In the genomic region with DNA sequence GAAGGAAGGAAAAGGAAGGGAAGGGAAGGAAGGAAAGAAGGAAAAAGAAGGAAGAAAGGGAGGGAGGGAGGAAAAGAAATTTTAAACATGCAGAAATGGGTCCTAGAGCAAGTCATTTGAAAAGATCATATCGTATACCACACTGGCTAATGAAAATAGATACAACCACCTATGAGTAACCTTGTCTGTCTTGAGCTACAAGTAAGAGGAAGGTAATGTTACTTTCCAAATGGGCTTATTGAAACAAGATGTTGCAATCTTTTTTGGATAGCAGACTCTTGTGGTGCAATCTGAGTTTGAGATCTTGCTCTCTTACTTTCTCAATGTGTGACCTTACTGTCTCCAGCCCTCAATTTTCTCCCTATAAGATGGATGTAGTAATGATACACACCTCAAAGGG, we compare ENCODE assay signal across 1 cellular context.
A peak's percentile ranks its signal among the peaks of the same experiment; 100 is the strongest.
TF ChIP-seq lines count a peak whose summit lies in the region.

No MANE protein-coding gene starts in this region.

TF ChIP-seq in HepG2, 621 proteins besides CTCF, POLR2A, EP300 and RAD21 (continued from another document):
- TF ChIP-seq, protein P1, sequence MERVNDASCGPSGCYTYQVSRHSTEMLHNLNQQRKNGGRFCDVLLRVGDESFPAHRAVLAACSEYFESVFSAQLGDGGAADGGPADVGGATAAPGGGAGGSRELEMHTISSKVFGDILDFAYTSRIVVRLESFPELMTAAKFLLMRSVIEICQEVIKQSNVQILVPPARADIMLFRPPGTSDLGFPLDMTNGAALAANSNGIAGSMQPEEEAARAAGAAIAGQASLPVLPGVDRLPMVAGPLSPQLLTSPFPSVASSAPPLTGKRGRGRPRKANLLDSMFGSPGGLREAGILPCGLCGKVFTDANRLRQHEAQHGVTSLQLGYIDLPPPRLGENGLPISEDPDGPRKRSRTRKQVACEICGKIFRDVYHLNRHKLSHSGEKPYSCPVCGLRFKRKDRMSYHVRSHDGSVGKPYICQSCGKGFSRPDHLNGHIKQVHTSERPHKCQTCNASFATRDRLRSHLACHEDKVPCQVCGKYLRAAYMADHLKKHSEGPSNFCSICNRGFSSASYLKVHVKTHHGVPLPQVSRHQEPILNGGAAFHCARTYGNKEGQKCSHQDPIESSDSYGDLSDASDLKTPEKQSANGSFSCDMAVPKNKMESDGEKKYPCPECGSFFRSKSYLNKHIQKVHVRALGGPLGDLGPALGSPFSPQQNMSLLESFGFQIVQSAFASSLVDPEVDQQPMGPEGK (CRISPR knock-in tag; IDR thresholded peaks at IDR 0.05) = no peak
- TF ChIP-seq KDM5B (CRISPR knock-in tag; IDR thresholded peaks at IDR 0.05; ENCODE audit: borderline replicate concordance) (no peak), ZNF546 (CRISPR knock-in tag; conservative IDR thresholded peaks at IDR 0.05) (no peak), ZNF317 (CRISPR knock-in tag; IDR thresholded peaks at IDR 0.05) (no peak), ZNF605 (CRISPR knock-in tag; IDR thresholded peaks at IDR 0.05) (no peak), CBFB (CRISPR knock-in tag; IDR thresholded peaks at IDR 0.05) (no peak), ZNF230 (CRISPR knock-in tag; IDR thresholded peaks at IDR 0.05) (no peak), SRSF9 (IDR thresholded peaks at IDR 0.05; ENCODE audit: borderline replicate concordance, insufficient read depth, low read depth, low read length, poor library complexity, severe bottlenecking) (peak; percentile 46), ZNF343 (CRISPR knock-in tag; IDR thresholded peaks at IDR 0.05) (no peak), CENPT (CRISPR knock-in tag; IDR thresholded peaks at IDR 0.05; ENCODE audit: low read depth) (no peak), ZNF841 (CRISPR knock-in tag; IDR thresholded peaks at IDR 0.05; ENCODE audit: borderline replicate concordance) (no peak), HDAC6 (IDR thresholded peaks at IDR 0.05; ENCODE audit: low read depth, low read length) (no peak), DR1 (CRISPR knock-in tag; IDR thresholded peaks at IDR 0.05) (no peak), ZNF367 (CRISPR knock-in tag; IDR thresholded peaks at IDR 0.05; ENCODE audit: borderline replicate concordance) (no peak), ZNF569 (CRISPR knock-in tag; IDR thresholded peaks at IDR 0.05; ENCODE audit: borderline replicate concordance) (no peak), GATAD1 (CRISPR knock-in tag; IDR thresholded peaks at IDR 0.05) (no peak), PTBP1 (IDR thresholded peaks at IDR 0.05; ENCODE audit: low read depth, low read length, poor library complexity, severe bottlenecking) (no peak), HNRNPK (IDR thresholded peaks at IDR 0.05; ENCODE audit: low read depth, low read length, poor library complexity, severe bottlenecking) (peak; percentile 71), DNMT3B (CRISPR knock-in tag; conservative IDR thresholded peaks at IDR 0.05) (no peak), CEBPB (IDR thresholded peaks at IDR 0.05; ENCODE audit: borderline replicate concordance, low read depth, low read length) (peak; percentile 84), TCF7L2 (IDR thresholded peaks at IDR 0.05; ENCODE audit: low read depth, low read length) (no peak), ZNF883 (CRISPR knock-in tag; IDR thresholded peaks at IDR 0.05; ENCODE audit: not compliant biosample characterization) (no peak), ZNF282 (IDR thresholded peaks at IDR 0.05; ENCODE audit: partially characterized antibody) (peak; percentile 32), RFX1 (IDR thresholded peaks at IDR 0.05) (no peak), SMYD3 (CRISPR knock-in tag; IDR thresholded peaks at IDR 0.05) (no peak)
- TF ChIP-seq, protein P2, sequence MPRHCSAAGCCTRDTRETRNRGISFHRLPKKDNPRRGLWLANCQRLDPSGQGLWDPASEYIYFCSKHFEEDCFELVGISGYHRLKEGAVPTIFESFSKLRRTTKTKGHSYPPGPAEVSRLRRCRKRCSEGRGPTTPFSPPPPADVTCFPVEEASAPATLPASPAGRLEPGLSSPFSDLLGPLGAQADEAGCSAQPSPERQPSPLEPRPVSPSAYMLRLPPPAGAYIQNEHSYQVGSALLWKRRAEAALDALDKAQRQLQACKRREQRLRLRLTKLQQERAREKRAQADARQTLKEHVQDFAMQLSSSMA (CRISPR knock-in tag; IDR thresholded peaks at IDR 0.05) = no peak
- TF ChIP-seq, protein P3, sequence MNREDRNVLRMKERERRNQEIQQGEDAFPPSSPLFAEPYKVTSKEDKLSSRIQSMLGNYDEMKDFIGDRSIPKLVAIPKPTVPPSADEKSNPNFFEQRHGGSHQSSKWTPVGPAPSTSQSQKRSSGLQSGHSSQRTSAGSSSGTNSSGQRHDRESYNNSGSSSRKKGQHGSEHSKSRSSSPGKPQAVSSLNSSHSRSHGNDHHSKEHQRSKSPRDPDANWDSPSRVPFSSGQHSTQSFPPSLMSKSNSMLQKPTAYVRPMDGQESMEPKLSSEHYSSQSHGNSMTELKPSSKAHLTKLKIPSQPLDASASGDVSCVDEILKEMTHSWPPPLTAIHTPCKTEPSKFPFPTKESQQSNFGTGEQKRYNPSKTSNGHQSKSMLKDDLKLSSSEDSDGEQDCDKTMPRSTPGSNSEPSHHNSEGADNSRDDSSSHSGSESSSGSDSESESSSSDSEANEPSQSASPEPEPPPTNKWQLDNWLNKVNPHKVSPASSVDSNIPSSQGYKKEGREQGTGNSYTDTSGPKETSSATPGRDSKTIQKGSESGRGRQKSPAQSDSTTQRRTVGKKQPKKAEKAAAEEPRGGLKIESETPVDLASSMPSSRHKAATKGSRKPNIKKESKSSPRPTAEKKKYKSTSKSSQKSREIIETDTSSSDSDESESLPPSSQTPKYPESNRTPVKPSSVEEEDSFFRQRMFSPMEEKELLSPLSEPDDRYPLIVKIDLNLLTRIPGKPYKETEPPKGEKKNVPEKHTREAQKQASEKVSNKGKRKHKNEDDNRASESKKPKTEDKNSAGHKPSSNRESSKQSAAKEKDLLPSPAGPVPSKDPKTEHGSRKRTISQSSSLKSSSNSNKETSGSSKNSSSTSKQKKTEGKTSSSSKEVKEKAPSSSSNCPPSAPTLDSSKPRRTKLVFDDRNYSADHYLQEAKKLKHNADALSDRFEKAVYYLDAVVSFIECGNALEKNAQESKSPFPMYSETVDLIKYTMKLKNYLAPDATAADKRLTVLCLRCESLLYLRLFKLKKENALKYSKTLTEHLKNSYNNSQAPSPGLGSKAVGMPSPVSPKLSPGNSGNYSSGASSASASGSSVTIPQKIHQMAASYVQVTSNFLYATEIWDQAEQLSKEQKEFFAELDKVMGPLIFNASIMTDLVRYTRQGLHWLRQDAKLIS (CRISPR knock-in tag; IDR thresholded peaks at IDR 0.05) = no peak
- TF ChIP-seq, protein P4, sequence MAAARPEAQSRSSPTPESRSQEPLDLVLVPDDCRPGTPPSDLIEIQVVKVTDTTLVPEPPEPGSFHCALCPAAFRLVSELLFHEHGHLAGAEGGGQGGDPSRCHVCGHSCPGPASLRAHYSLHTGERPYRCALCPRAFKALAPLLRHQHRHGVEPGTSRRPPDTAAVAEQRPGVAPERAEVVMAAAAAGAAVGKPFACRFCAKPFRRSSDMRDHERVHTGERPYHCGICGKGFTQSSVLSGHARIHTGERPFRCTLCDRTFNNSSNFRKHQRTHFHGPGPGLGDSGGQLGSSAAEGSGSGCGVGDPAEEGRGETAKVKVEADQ (CRISPR knock-in tag; IDR thresholded peaks at IDR 0.05; ENCODE audit: borderline replicate concordance) = no peak
- TF ChIP-seq, protein P5, sequence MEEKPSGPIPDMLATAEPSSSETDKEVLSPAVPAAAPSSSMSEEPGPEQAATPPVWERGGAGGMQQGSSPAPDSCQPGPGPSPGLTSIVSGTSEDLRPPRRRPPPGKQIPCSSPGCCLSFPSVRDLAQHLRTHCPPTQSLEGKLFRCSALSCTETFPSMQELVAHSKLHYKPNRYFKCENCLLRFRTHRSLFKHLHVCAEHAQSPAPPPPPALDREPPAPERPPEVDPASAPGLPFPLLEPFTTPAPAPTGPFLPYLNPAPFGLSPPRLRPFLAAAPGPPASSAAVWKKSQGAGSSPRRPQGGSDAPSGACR (CRISPR knock-in tag; IDR thresholded peaks at IDR 0.05) = no peak
- TF ChIP-seq, protein P6, sequence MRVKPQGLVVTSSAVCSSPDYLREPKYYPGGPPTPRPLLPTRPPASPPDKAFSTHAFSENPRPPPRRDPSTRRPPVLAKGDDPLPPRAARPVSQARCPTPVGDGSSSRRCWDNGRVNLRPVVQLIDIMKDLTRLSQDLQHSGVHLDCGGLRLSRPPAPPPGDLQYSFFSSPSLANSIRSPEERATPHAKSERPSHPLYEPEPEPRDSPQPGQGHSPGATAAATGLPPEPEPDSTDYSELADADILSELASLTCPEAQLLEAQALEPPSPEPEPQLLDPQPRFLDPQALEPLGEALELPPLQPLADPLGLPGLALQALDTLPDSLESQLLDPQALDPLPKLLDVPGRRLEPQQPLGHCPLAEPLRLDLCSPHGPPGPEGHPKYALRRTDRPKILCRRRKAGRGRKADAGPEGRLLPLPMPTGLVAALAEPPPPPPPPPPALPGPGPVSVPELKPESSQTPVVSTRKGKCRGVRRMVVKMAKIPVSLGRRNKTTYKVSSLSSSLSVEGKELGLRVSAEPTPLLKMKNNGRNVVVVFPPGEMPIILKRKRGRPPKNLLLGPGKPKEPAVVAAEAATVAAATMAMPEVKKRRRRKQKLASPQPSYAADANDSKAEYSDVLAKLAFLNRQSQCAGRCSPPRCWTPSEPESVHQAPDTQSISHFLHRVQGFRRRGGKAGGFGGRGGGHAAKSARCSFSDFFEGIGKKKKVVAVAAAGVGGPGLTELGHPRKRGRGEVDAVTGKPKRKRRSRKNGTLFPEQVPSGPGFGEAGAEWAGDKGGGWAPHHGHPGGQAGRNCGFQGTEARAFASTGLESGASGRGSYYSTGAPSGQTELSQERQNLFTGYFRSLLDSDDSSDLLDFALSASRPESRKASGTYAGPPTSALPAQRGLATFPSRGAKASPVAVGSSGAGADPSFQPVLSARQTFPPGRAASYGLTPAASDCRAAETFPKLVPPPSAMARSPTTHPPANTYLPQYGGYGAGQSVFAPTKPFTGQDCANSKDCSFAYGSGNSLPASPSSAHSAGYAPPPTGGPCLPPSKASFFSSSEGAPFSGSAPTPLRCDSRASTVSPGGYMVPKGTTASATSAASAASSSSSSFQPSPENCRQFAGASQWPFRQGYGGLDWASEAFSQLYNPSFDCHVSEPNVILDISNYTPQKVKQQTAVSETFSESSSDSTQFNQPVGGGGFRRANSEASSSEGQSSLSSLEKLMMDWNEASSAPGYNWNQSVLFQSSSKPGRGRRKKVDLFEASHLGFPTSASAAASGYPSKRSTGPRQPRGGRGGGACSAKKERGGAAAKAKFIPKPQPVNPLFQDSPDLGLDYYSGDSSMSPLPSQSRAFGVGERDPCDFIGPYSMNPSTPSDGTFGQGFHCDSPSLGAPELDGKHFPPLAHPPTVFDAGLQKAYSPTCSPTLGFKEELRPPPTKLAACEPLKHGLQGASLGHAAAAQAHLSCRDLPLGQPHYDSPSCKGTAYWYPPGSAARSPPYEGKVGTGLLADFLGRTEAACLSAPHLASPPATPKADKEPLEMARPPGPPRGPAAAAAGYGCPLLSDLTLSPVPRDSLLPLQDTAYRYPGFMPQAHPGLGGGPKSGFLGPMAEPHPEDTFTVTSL (CRISPR knock-in tag; IDR thresholded peaks at IDR 0.05; ENCODE audit: borderline replicate concordance) = no peak
